Comparison of ENCODE assay signal across 22 cellular contexts in the genomic region with DNA sequence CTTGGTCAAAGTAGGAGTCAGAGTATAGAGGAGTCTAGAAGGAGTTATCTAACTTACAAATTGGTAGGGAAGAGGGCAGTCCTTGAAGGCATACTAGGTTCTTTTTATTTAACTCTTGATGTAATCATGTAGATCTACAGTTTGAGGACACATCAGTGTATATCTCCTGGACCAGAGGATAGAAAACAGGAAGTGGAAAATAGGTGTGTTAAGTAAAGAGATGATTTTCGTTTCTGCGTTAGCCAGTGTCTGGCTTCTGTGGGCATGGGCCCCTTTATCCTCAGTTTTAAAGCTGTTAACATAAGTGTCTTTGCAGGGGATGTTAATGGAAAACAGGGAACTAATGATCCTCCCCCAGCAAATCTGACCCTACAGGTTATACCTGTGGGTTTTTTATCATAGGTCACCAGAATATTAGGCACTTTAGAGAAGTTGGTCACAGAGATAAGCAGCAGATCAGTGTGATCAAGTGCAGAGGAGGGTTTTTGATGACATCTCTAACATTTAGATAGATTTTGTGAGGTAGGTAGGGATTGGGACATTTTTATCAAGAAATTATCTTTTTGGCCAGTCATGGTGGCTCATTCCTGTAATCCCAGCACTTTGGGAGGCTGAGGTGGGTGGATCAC. TPM values are rescaled to one million over a fixed set of nuclear protein-coding genes. Genes with fewer than 3 reads are reported as not detected.
DNase-seq lines count a peak whose midpoint lies in the region; ATAC-seq lines count a peak whose summit lies in the region.
"Had no signal": no experiment of that assay in that cellular context is flagged by ENCODE, and none has a peak within 500 bp of the region (broad histone marks: within the 10 kb centered on the region; RNA-seq: fewer than 3 reads in every experiment).

No MANE protein-coding gene starts in this region.

- DNase-seq in activated CD4-positive, alpha-beta T cell treated with anti-CD3 and anti-CD28 coated beads for 36 hours: no peak
- DNase-seq in activated CD4-positive, alpha-beta T cell treated with anti-CD3 and anti-CD28 coated beads for 1 hour: no peak
- no peak for DNase-seq in T-helper 2 cell treated with Interferon-gamma antibody and Interleukin-4, amounts not matched to agents 5 μg/mL and 100 μg/mL, for 36 hours (ENCODE audit: low spot score)
- no peak for DNase-seq in naive thymus-derived CD4-positive, alpha-beta T cell
- DNase-seq in OCI-M2 (lab: John Stamatoyannopoulos, UW; ENCODE audit: unreplicated experiment) (no peak), NCI-H774 (lab: John Stamatoyannopoulos, UW) (no peak)
- DNase-seq: activated CD4-positive, alpha-beta T cell treated with anti-CD3 and anti-CD28 coated beads, Interleukin-2, amount 50 U/mL, for 4 hours; caudate nucleus; effector memory CD4-positive, alpha-beta T cell; NCI-H2029; stimulated activated CD4-positive, alpha-beta T cell treated with anti-CD3 and anti-CD28 coated beads, Interleukin-1b, Interleukin-23, amount 100 ng/mL, for 48 hours; stimulated activated CD8-positive, alpha-beta memory T cell treated with anti-CD3 and anti-CD28 coated beads, Interleukin-4, amount 100 ng/mL, for 48 hours; T-helper 9 cell had no signal

- H3K9me3 ChIP-seq in naive thymus-derived CD4-positive, alpha-beta T cell (ENCODE audit: control insufficient read depth in 2 of 3, low read length in 3 of 3): no peaks in the 10 kb centered on the region

- POLR2A ChIA-PET in activated CD4-positive, alpha-beta T cell treated with anti-CD3 and anti-CD28 coated beads for 36 hours (lab: Charles Lee): interaction anchor here (0.6 kb wide), 1 partner anchor 97 kb away, joined by 3 read pairs; no protein-coding TSS in a partner anchor
- POLR2A ChIA-PET in naive thymus-derived CD4-positive, alpha-beta T cell (lab: Charles Lee): no interaction called here

- H3K36me3 ChIP-seq in naive thymus-derived CD4-positive, alpha-beta T cell (ENCODE audit: control insufficient read depth in 2 of 3, insufficient read depth in 3 of 3, low read length in 3 of 3): no peaks in the 10 kb centered on the region

- H3K27ac Mint-ChIP-seq in activated CD4-positive, alpha-beta T cell treated with anti-CD3 and anti-CD28 coated beads for 36 hours: peak overlapping the region; percentile 42
- peak overlapping the region; percentile 79 for H3K27ac Mint-ChIP-seq in T-helper 2 cell treated with Interferon-gamma antibody and Interleukin-4, amounts not matched to agents 5 μg/mL and 100 μg/mL, for 36 hours
- peak overlapping the region in 7 of 9 donors; percentile 44 to 86 (median 72) for H3K27ac Mint-ChIP-seq in naive thymus-derived CD4-positive, alpha-beta T cell
- H3K27ac Mint-ChIP-seq: type B pancreatic cell had no signal

- no peak overlapping the region for H3K27ac ChIP-seq in naive thymus-derived CD4-positive, alpha-beta T cell (ENCODE audit: low read depth, low read length)

- intact Hi-C loops in activated CD4-positive, alpha-beta T cell treated with anti-CD3 and anti-CD28 coated beads for 36 hours (cut with DNase I, micrococcal nuclease): no loop called here
- intact Hi-C loops in naive thymus-derived CD4-positive, alpha-beta T cell (cut with micrococcal nuclease): no loop called here

- H3K4me3 ChIP-seq in naive thymus-derived CD4-positive, alpha-beta T cell (ENCODE audit: low read length): no peak overlapping the region

- peaks cover 2 to 6% of the 10 kb centered on the region in 2 donors for H3K4me1 ChIP-seq in naive thymus-derived CD4-positive, alpha-beta T cell (ENCODE audit: control insufficient read depth in 2 of 2, insufficient read depth in 2 of 2, low read length in 2 of 2)

- H3K4me1 Mint-ChIP-seq in activated CD4-positive, alpha-beta T cell treated with anti-CD3 and anti-CD28 coated beads for 36 hours: peaks cover 21% of the 10 kb centered on the region
- peaks cover 26% of the 10 kb centered on the region for H3K4me1 Mint-ChIP-seq in T-helper 2 cell treated with Interferon-gamma antibody and Interleukin-4, amounts not matched to agents 5 μg/mL and 100 μg/mL, for 36 hours (ENCODE audit: low read depth)
- H3K4me1 Mint-ChIP-seq in naive thymus-derived CD4-positive, alpha-beta T cell: peaks cover 5 to 29% (median 24%) of the 10 kb centered on the region in 7 donors

- H3K36me3 Mint-ChIP-seq in activated CD4-positive, alpha-beta T cell treated with anti-CD3 and anti-CD28 coated beads for 36 hours (ENCODE audit: low read depth): no peaks in the 10 kb centered on the region
- no peaks in the 10 kb centered on the region for H3K36me3 Mint-ChIP-seq in T-helper 2 cell treated with Interferon-gamma antibody and Interleukin-4, amounts not matched to agents 5 μg/mL and 100 μg/mL, for 36 hours (ENCODE audit: low read depth)
- peaks cover 0 to 2% (median 0%) of the 10 kb centered on the region in 5 donors for H3K36me3 Mint-ChIP-seq in naive thymus-derived CD4-positive, alpha-beta T cell
- H3K36me3 Mint-ChIP-seq: type B pancreatic cell had no signal

- H3K27me3 Mint-ChIP-seq in activated CD4-positive, alpha-beta T cell treated with anti-CD3 and anti-CD28 coated beads for 36 hours: no peaks in the 10 kb centered on the region
- H3K27me3 Mint-ChIP-seq in T-helper 2 cell treated with Interferon-gamma antibody and Interleukin-4, amounts not matched to agents 5 μg/mL and 100 μg/mL, for 36 hours (ENCODE audit: low read depth): no peaks in the 10 kb centered on the region
- H3K27me3 Mint-ChIP-seq in naive thymus-derived CD4-positive, alpha-beta T cell: no peaks in the 10 kb centered on the region
- H3K27me3 Mint-ChIP-seq: type B pancreatic cell had no signal

- no peaks in the 10 kb centered on the region for H3K27me3 ChIP-seq in naive thymus-derived CD4-positive, alpha-beta T cell (ENCODE audit: control insufficient read depth in 2 of 2, insufficient read depth in 2 of 2, low read length in 2 of 2)

- peak; percentile 57 for ATAC-seq in activated CD4-positive, alpha-beta T cell treated with anti-CD3 and anti-CD28 coated beads for 36 hours
- ATAC-seq in GM21515 (IDR thresholded peaks at IDR 0.05; ENCODE audit: unreplicated experiment) (peak; percentile 68), HG03135 (IDR thresholded peaks at IDR 0.05; ENCODE audit: unreplicated experiment) (no peak)
- ATAC-seq in naive thymus-derived CD4-positive, alpha-beta T cell: peak; percentile 52
- ATAC-seq: HCT116, Right ventricle myocardium inferior had no signal

- no peaks in the 10 kb centered on the region for H3K9me3 Mint-ChIP-seq in activated CD4-positive, alpha-beta T cell treated with anti-CD3 and anti-CD28 coated beads for 36 hours (ENCODE audit: low read depth)
- no peaks in the 10 kb centered on the region for H3K9me3 Mint-ChIP-seq in T-helper 2 cell treated with Interferon-gamma antibody and Interleukin-4, amounts not matched to agents 5 μg/mL and 100 μg/mL, for 36 hours
- H3K9me3 Mint-ChIP-seq in naive thymus-derived CD4-positive, alpha-beta T cell: no peaks in the 10 kb centered on the region
- H3K9me3 Mint-ChIP-seq: type B pancreatic cell had no signal

- CTCF ChIA-PET in activated CD4-positive, alpha-beta T cell treated with anti-CD3 and anti-CD28 coated beads for 36 hours (lab: Charles Lee): no interaction called here
- CTCF ChIA-PET in naive thymus-derived CD4-positive, alpha-beta T cell (lab: Charles Lee): no interaction called here

- H3K4me3 Mint-ChIP-seq in activated CD4-positive, alpha-beta T cell treated with anti-CD3 and anti-CD28 coated beads for 36 hours: no peak overlapping the region
- peak overlapping the region; percentile 57 for H3K4me3 Mint-ChIP-seq in T-helper 2 cell treated with Interferon-gamma antibody and Interleukin-4, amounts not matched to agents 5 μg/mL and 100 μg/mL, for 36 hours
- H3K4me3 Mint-ChIP-seq in naive thymus-derived CD4-positive, alpha-beta T cell: peak overlapping the region in 4 of 10 donors; percentile 50 to 62 (median 51)
- H3K4me3 Mint-ChIP-seq: type B pancreatic cell had no signal

RNA-seq across cellular contexts. Expression of a gene that starts 58.6 kb away (rescaled TPM):
- total RNA-seq in activated CD4-positive, alpha-beta T cell treated with anti-CD3 and anti-CD28 coated beads for 36 hours: not detected
- not detected for total RNA-seq in naive thymus-derived CD4-positive, alpha-beta T cell
- polyA plus RNA-seq in naive thymus-derived CD4-positive, alpha-beta T cell: not detected
- total RNA-seq: A172, liver, renal cortical epithelial cell, Right ventricle myocardium inferior had no signal
- polyA plus RNA-seq: liver, neural cell had no signal
